In genomic region chr16:89033796-89034572, GRCh38 we compare ENCODE assay signal across 24 cellular contexts. TPM values are rescaled to one million over a fixed set of nuclear protein-coding genes. Genes with fewer than 3 reads are reported as not detected.
DNase-seq lines count a peak whose midpoint lies in the region; TF ChIP-seq lines count a peak whose summit lies in the region.
"Had no signal": no experiment of that assay in that cellular context is flagged by ENCODE, and none has a peak within 500 bp of the region (broad histone marks: within the 10 kb centered on the region; RNA-seq: fewer than 3 reads in every experiment).

No MANE protein-coding gene starts in this region.

- no peak overlapping the region for H3K4me3 Mint-ChIP-seq in endodermal cell
- H3K4me3 Mint-ChIP-seq in neural progenitor cell, result no peak overlapping the region
- H3K4me3 Mint-ChIP-seq: mesothelial cell of epicardium, nephron progenitor cell had no signal

- peaks cover 8% of the 10 kb centered on the region for H3K27me3 Mint-ChIP-seq in endodermal cell (ENCODE audit: insufficient read depth)
- peaks cover 10% of the 10 kb centered on the region for H3K27me3 Mint-ChIP-seq in neural progenitor cell (ENCODE audit: insufficient read depth, low read depth)
- H3K27me3 Mint-ChIP-seq: activated naive CD4-positive, alpha-beta T cell treated with anti-CD3 and anti-CD28 coated beads, Interleukin-2, amount 50 U/mL, for 24 hours had no signal

- 93 to 94% methylated on average over 20 to 31 of the region's 31 CpGs for WGBS in endodermal cell (ENCODE audit: insufficient coverage in 1 of 2, insufficient read length in 1 of 2), 2 experiments

- peak overlapping the region; percentile 53 to 93 (median 80); a peak in 19 of 22 replicates for H3K4me2 ChIP-seq in BLaER1 treated with 17β-estradiol and CSF1 and Interleukin-3, amounts not matched to agents 10 nM and 100 nM
- H3K4me2 ChIP-seq in neural progenitor cell, result peak overlapping the region; percentile 60
- H3K4me2 ChIP-seq in Karpas-422 (ENCODE audit: low read depth, low read length, poor library complexity, severe bottlenecking), result no peak overlapping the region

- H3K4me1 ChIP-seq in BLaER1 treated with 17β-estradiol and CSF1 and Interleukin-3, amounts not matched to agents 10 nM and 100 nM, result peaks cover 28 to 56% (median 40%) of the 10 kb centered on the region in 10 experiments
- H3K4me1 ChIP-seq in endodermal cell (ENCODE audit: control insufficient read depth, insufficient read depth, low read length) (no peaks in the 10 kb centered on the region), neural progenitor cell (peaks cover 9% of the 10 kb centered on the region), Karpas-422 (ENCODE audit: low read length) (peaks cover 43% of the 10 kb centered on the region)
- H3K4me1 ChIP-seq: SJCRH30, transverse colon had no signal

- TF ChIP-seq CTCF in endodermal cell (conservative IDR thresholded peaks at IDR 0.05) (no peak), neural progenitor cell (IDR thresholded peaks at IDR 0.05) (no peak)

- H3K27ac ChIP-seq in BLaER1 treated with 17β-estradiol and CSF1 and Interleukin-3, amounts not matched to agents 10 nM and 100 nM, result peak overlapping the region in 8 of 11 experiments; percentile 72 to 88 (median 85); a peak in 13 of 22 replicates
- H3K27ac ChIP-seq in KOPT-K1 (ENCODE audit: low read depth, low read length, poor library complexity, severe bottlenecking), result peak overlapping the region; percentile 96
- peak overlapping the region; percentile 80 for H3K27ac ChIP-seq in endodermal cell (ENCODE audit: low read depth, low read length)
- H3K27ac ChIP-seq in neural progenitor cell, result no peak overlapping the region
- H3K27ac ChIP-seq in Karpas-422 (ENCODE audit: low read length), result no peak overlapping the region
- H3K27ac ChIP-seq: dorsolateral prefrontal cortex, Peyer's patch, SJCRH30, transverse colon had no signal

- H3K27ac Mint-ChIP-seq in endodermal cell (no peak overlapping the region), neural progenitor cell (peak overlapping the region; percentile 46)
- H3K27ac Mint-ChIP-seq: mesothelial cell of epicardium, nephron progenitor cell had no signal

- no peak overlapping the region for H3K4me3 ChIP-seq in BLaER1 treated with 17β-estradiol and CSF1 and Interleukin-3, amounts not matched to agents 10 nM and 100 nM
- H3K4me3 ChIP-seq in endodermal cell (ENCODE audit: low read length), result no peak overlapping the region
- no peak overlapping the region for H3K4me3 ChIP-seq in neural progenitor cell
- H3K4me3 ChIP-seq in Karpas-422 (ENCODE audit: low read length), result no peak overlapping the region
- H3K4me3 ChIP-seq: dorsolateral prefrontal cortex, Peyer's patch, SJCRH30, transverse colon had no signal

- no peaks in the 10 kb centered on the region for H3K9me2 ChIP-seq in Karpas-422 (replicated peaks; ENCODE audit: insufficient read depth, low read length)

- H3K79me2 ChIP-seq in neural progenitor cell (ENCODE audit: low read depth) (no peaks in the 10 kb centered on the region), Karpas-422 (ENCODE audit: low read length) (no peaks in the 10 kb centered on the region)

- no peaks in the 10 kb centered on the region; a peak in 1 of 22 replicates for H3K27me3 ChIP-seq in BLaER1 treated with 17β-estradiol and CSF1 and Interleukin-3, amounts not matched to agents 10 nM and 100 nM
- H3K27me3 ChIP-seq in endodermal cell (ENCODE audit: control insufficient read depth, insufficient read depth, low read length, poor library complexity, severe bottlenecking) (no peaks in the 10 kb centered on the region), neural progenitor cell (peaks cover 6% of the 10 kb centered on the region), Karpas-422 (ENCODE audit: low read length) (no peaks in the 10 kb centered on the region)
- H3K27me3 ChIP-seq: Peyer's patch, SJCRH30 had no signal

- peaks cover 0 to 22% (median 0%) of the 10 kb centered on the region in 11 experiments; a peak in 4 of 22 replicates for H4K20me1 ChIP-seq in BLaER1 treated with 17β-estradiol and CSF1 and Interleukin-3, amounts not matched to agents 10 nM and 100 nM
- H4K20me1 ChIP-seq in neural progenitor cell (ENCODE audit: low read depth) (peaks cover 16% of the 10 kb centered on the region), Karpas-422 (ENCODE audit: insufficient read depth, low read depth, low read length) (peaks cover 18% of the 10 kb centered on the region)

- H3K36me3 Mint-ChIP-seq in endodermal cell (ENCODE audit: low read depth), result no peaks in the 10 kb centered on the region
- H3K36me3 Mint-ChIP-seq in neural progenitor cell, result no peaks in the 10 kb centered on the region
- H3K36me3 Mint-ChIP-seq: activated naive CD4-positive, alpha-beta T cell treated with anti-CD3 and anti-CD28 coated beads, Interleukin-2, amount 50 U/mL, for 24 hours; CD8-positive, alpha-beta memory T cell; mesothelial cell of epicardium; T-cell had no signal

- H3F3A ChIP-seq in neural progenitor cell (ENCODE audit: low read depth), result peaks cover 4% of the 10 kb centered on the region

- H3K9ac ChIP-seq in BLaER1 treated with 17β-estradiol and CSF1 and Interleukin-3, amounts not matched to agents 10 nM and 100 nM, result peak overlapping the region in 3 of 11 experiments; percentile 2 to 75 (median 29); a peak in 3 of 22 replicates
- no peak overlapping the region for H3K9ac ChIP-seq in endodermal cell (ENCODE audit: extremely low read depth, low read length, poor library complexity, severe bottlenecking)
- H3K9ac ChIP-seq in neural progenitor cell, result no peak overlapping the region
- H3K9ac ChIP-seq in Karpas-422 (ENCODE audit: low read length), result no peak overlapping the region

- H2AFZ ChIP-seq in neural progenitor cell (replicated peaks), result no peak overlapping the region
- no peak overlapping the region for H2AFZ ChIP-seq in Karpas-422 (ENCODE audit: low read length)

- H3K36me3 ChIP-seq in BLaER1 treated with 17β-estradiol and CSF1 and Interleukin-3, amounts not matched to agents 10 nM and 100 nM, result no peaks in the 10 kb centered on the region
- no peaks in the 10 kb centered on the region for H3K36me3 ChIP-seq in KOPT-K1 (ENCODE audit: insufficient read depth, low read length)
- no peaks in the 10 kb centered on the region for H3K36me3 ChIP-seq in endodermal cell (ENCODE audit: control insufficient read depth, insufficient read depth, low read length)
- H3K36me3 ChIP-seq in neural progenitor cell, result no peaks in the 10 kb centered on the region
- no peaks in the 10 kb centered on the region for H3K36me3 ChIP-seq in Karpas-422 (ENCODE audit: insufficient read depth, low read length)
- H3K36me3 ChIP-seq: Peyer's patch, SJCRH30, transverse colon had no signal

- peaks cover 0 to 6% (median 0%) of the 10 kb centered on the region in 11 experiments; a peak in 6 of 22 replicates for H3K9me3 ChIP-seq in BLaER1 treated with 17β-estradiol and CSF1 and Interleukin-3, amounts not matched to agents 10 nM and 100 nM (replicated peaks in 1 of 11)
- peaks cover 6% of the 10 kb centered on the region for H3K9me3 ChIP-seq in KOPT-K1 (ENCODE audit: insufficient read depth, low read length, poor library complexity, severe bottlenecking)
- no peaks in the 10 kb centered on the region for H3K9me3 ChIP-seq in endodermal cell (ENCODE audit: control insufficient read depth, low read length)
- H3K9me3 ChIP-seq in neural progenitor cell (ENCODE audit: low read depth), result no peaks in the 10 kb centered on the region
- no peaks in the 10 kb centered on the region for H3K9me3 ChIP-seq in Karpas-422 (ENCODE audit: low read length)
- H3K9me3 ChIP-seq: Peyer's patch, SJCRH30 had no signal

- H3K4me1 Mint-ChIP-seq in endodermal cell (peaks cover 10% of the 10 kb centered on the region), neural progenitor cell (peaks cover 18% of the 10 kb centered on the region)
- H3K4me1 Mint-ChIP-seq: mesothelial cell of epicardium, nephron progenitor cell had no signal

- H3K9me3 Mint-ChIP-seq in endodermal cell, result peaks cover 11% of the 10 kb centered on the region
- peaks cover 5% of the 10 kb centered on the region for H3K9me3 Mint-ChIP-seq in neural progenitor cell

- DNase-seq in endodermal cell (no peak), neural progenitor cell (ENCODE audit: low spot score) (no peak), inferior parietal cortex (ENCODE audit: extremely low spot score) (no peak), NCI-H2171 treated with DMSO at 0.1 percent for 48 hours (lab: John Stamatoyannopoulos, UW) (no peak), Karpas-422 (no peak)
- DNase-seq: activated CD4-positive, alpha-beta T cell treated with anti-CD3 and anti-CD28 coated beads for 4 hours; caudate nucleus; KG1; NCI-H1436 treated with DMSO at 0.1 percent for 48 hours; NK-92 treated with Interleukin-12 subunit alpha and Interleukin-12 subunit beta, amount 100 ng/mL, for 24 hours; Peyer's patch; SJCRH30; transverse colon had no signal

RNA-seq across cellular contexts. Expression of gene CBFA2T3, which starts 57.0 kb away (rescaled TPM):
- total RNA-seq in endodermal cell (1 to 10 TPM; 1.0 to 3.1 TPM), neural progenitor cell (ENCODE audit: low replicate concordance) (0.15 and 0.22 TPM in 2 replicates)
- 5.5 TPM for polyA plus RNA-seq in endodermal cell (2013, experiment 1 of 2)
- polyA plus RNA-seq in endodermal cell (2013, experiment 2 of 2), result 4.3 TPM
- not detected in 2 replicates for total RNA-seq in Karpas-422 (2014; rRNA removed; shearing (Covaris generic); ENCODE audit: low replicate concordance)
- total RNA-seq: endothelial cell of umbilical vein, H4, NCI-H460 had no signal
- polyA plus RNA-seq: CD8-positive, alpha-beta memory T cell; endothelial cell of umbilical vein had no signal

RNA-seq across cellular contexts. Expression of gene ACSF3, which starts 59.7 kb away (rescaled TPM):
- total RNA-seq in endodermal cell (10 to 100 TPM; 34.8 to 35.5 TPM), neural progenitor cell (ENCODE audit: low replicate concordance) (14.5 and 25.9 TPM in 2 replicates)
- 16.8 TPM for polyA plus RNA-seq in endodermal cell (2013, experiment 1 of 2)
- 16.0 TPM for polyA plus RNA-seq in endodermal cell (2013, experiment 2 of 2)
- 30.4 and 49.4 TPM in 2 replicates for total RNA-seq in Karpas-422 (2014; rRNA removed; shearing (Covaris generic); ENCODE audit: low replicate concordance)

Comparison
In these comparisons a context has a peak if more than half of its experiments do, and no peak if none do; other contexts are left out.
1. H3K27ac ChIP-seq: peak in BLaER1 treated with 17β-estradiol and CSF1 and Interleukin-3, amounts not matched to agents 10 nM and 100 nM (8 of 11), KOPT-K1 (single experiment) and endodermal cell (single experiment); none in neural progenitor cell (single experiment) and Karpas-422 (single experiment).